ENCODE assay signal across 8 cellular contexts in the genomic region with DNA sequence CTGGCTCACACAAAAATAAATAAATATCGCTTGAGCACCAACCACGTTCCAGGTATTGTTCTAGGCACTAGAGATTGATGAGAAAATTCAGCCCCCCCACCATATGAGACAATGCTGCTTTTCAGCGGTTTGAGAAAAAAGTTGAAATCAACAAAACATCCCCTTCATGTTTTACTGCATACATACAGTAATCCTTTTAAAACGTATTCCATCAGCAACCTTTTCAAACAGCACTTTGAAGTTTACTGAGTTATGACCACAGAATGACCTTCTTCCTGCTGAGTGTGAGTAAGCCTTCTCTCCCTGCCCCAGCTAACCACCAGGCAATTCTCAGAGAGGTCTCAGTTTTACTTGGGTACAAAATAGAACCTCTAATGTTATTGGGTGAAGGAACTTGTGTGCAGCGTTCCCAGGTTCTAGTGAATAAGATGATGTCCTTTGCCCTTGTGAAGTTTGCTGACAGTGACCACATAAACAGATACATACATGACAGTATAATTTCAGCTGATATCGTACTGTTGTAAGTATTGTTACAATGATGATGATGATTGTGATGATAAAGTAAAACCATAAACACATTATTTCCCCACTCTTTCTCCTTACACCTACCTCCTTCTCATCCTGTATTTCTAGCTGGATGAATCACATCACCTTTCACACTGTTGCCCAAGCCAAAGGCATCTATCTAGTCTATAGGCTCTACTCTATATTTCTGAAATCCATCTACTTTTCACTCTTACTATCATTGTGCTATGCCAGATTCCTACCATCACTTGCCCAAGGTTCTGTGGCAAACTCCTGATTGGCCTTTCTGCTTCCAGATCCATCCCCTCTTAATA.
DNase-seq lines count a peak whose midpoint lies in the region; ATAC-seq and TF ChIP-seq lines count a peak whose summit lies in the region.

No MANE protein-coding gene starts in this region.

- no peaks in the 10 kb centered on the region for H3K79me2 ChIP-seq in Loucy (ENCODE audit: insufficient read depth, low read length)

- H3K4me3 ChIP-seq in Loucy (ENCODE audit: low read length, poor library complexity, severe bottlenecking): peak overlapping the region; percentile 61

- no peak for TF ChIP-seq CTCF in Loucy (conservative IDR thresholded peaks at IDR 0.05; ENCODE audit: low read length)

- peak overlapping the region; percentile 61 for H3K9ac ChIP-seq in Loucy (ENCODE audit: low read depth, low read length, poor library complexity, severe bottlenecking)

- H3K4me1 ChIP-seq in Loucy (ENCODE audit: insufficient read depth, low read length, poor library complexity, severe bottlenecking): peaks cover 77% of the 10 kb centered on the region

- no peak overlapping the region for H3K27ac ChIP-seq in caudate nucleus (ENCODE audit: low read depth, low read length)

- peak; percentile 17 to 20 for DNase-seq in stimulated activated CD8-positive, alpha-beta memory T cell treated with anti-CD3 and anti-CD28 coated beads, Interleukin-15, amount 100 ng/mL, for 48 hours (ENCODE audit: low read depth in 2 of 2)
- DNase-seq in stimulated activated CD8-positive, alpha-beta memory T cell treated with anti-CD3 and anti-CD28 coated beads, Interleukin-4, amount 100 ng/mL, for 48 hours: no peak
- DNase-seq in central memory CD4-positive, alpha-beta T cell: peak; percentile 5
- DNase-seq in putamen (ENCODE audit: low spot score): no peak
- DNase-seq in D341Med (ENCODE audit: low spot score): no peak
- DNase-seq in caudate nucleus (lab: John Stamatoyannopoulos, UW): no peak

- no peak for ATAC-seq in HG02571 (IDR thresholded peaks at IDR 0.05; ENCODE audit: unreplicated experiment)

- peaks cover 12% of the 10 kb centered on the region; the same call in 1 of the 2 replicates for H3F3A ChIP-seq in Loucy (ENCODE audit: low read depth)

- H3K36me3 ChIP-seq in Loucy (ENCODE audit: insufficient read depth, low read length): no peaks in the 10 kb centered on the region

- H3K27me3 ChIP-seq in Loucy (ENCODE audit: insufficient read depth, low read length, poor library complexity, severe bottlenecking): no peaks in the 10 kb centered on the region

- peak overlapping the region; percentile 82 for H3K4me2 ChIP-seq in Loucy (ENCODE audit: low read depth, low read length, poor library complexity, severe bottlenecking)

- no peak overlapping the region; the same call in 1 of the 2 replicates for H2AFZ ChIP-seq in Loucy (ENCODE audit: low read length)

- no peaks in the 10 kb centered on the region for H3K9me2 ChIP-seq in Loucy (replicated peaks; ENCODE audit: low read depth, low read length)

- H3K9me3 ChIP-seq in Loucy (ENCODE audit: insufficient read depth, low read depth, low read length): no peaks in the 10 kb centered on the region

- no peaks in the 10 kb centered on the region for H4K20me1 ChIP-seq in Loucy (ENCODE audit: insufficient read depth, low read length, poor library complexity, severe bottlenecking)

Comparison
In these comparisons a context has a peak if more than half of its experiments do, and no peak if none do; other contexts are left out.
1. DNase-seq: peak in stimulated activated CD8-positive, alpha-beta memory T cell treated with anti-CD3 and anti-CD28 coated beads, Interleukin-15, amount 100 ng/mL, for 48 hours (2 of 2) and central memory CD4-positive, alpha-beta T cell (single experiment); none in stimulated activated CD8-positive, alpha-beta memory T cell treated with anti-CD3 and anti-CD28 coated beads, Interleukin-4, amount 100 ng/mL, for 48 hours (single experiment), putamen (single experiment), D341Med (single experiment) and caudate nucleus (0 of 61).